ENCODE assay signal across 19 cellular contexts in the genomic region with DNA sequence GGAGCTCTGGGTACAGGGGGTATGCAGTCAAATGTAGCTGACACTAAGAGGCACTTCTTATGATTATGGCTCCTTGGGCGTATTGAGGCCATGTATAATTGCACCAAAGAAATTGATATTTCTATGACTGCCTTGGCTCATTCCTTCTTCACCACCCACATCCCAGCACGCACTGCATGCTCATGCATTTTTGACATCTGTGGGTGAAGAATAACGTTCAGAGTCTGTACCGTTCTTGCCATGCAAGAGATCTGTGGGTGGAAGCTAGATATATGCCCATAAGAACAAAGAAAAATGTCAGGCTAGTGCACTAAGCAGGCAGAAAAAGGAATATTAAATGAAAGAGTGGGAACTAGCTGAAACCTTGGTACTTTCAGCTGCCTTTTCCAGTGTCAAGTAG.
DNase-seq lines count a peak whose midpoint lies in the region; TF ChIP-seq lines count a peak whose summit lies in the region.
"Had no signal": no experiment of that assay in that cellular context is flagged by ENCODE, and none has a peak within 500 bp of the region (broad histone marks: within the 10 kb centered on the region; RNA-seq: fewer than 3 reads in every experiment).

No MANE protein-coding gene starts in this region.

- no peak overlapping the region for H3K4me3 Mint-ChIP-seq in activated naive CD8-positive, alpha-beta T cell treated with anti-CD3 and anti-CD28 coated beads for 36 hours
- H3K4me3 Mint-ChIP-seq: B cell; CD4-positive, CD25-positive, alpha-beta regulatory T cell; CD8-positive, alpha-beta T cell; GM23338; H9 had no signal

- intact Hi-C loops in dorsolateral prefrontal cortex (cut with DNase I) = loop anchor here in 1 of 2 donors (10.0 kb wide), 1 partner anchor 400 kb away; no protein-coding TSS in a partner anchor
- intact Hi-C loops in posterior cingulate gyrus (cut with DNase I) = no loop called here
- intact Hi-C loops in esophagus squamous epithelium (cut with DNase I) = no loop called here

- H3K36me3 Mint-ChIP-seq in activated naive CD8-positive, alpha-beta T cell treated with anti-CD3 and anti-CD28 coated beads for 36 hours = no peaks in the 10 kb centered on the region
- H3K36me3 Mint-ChIP-seq: CD4-positive, CD25-positive, alpha-beta regulatory T cell; CD8-positive, alpha-beta T cell had no signal

- no peaks in the 10 kb centered on the region for H4K20me1 ChIP-seq in osteoblast (ENCODE audit: insufficient read depth, low read length)
- H4K20me1 ChIP-seq: BLaER1 had no signal

- H2AFZ ChIP-seq in osteoblast (ENCODE audit: low read length) = no peak overlapping the region
- H2AFZ ChIP-seq: GM23338 had no signal

- WGBS in esophagus squamous epithelium, 2 donors = 82 to 87% methylated on average over 4 of the region's 4 CpGs

- peak in 6 of 10 donors; percentile 8 to 62 (median 50) for DNase-seq in dorsolateral prefrontal cortex
- peak; percentile 39 for DNase-seq in middle frontal gyrus (ENCODE audit: extremely low spot score, low spot score)
- DNase-seq in posterior cingulate gyrus = peak in 8 of 10 donors; percentile 12 to 78 (median 32)
- DNase-seq in activated naive CD8-positive, alpha-beta T cell treated with anti-CD3 and anti-CD28 coated beads for 36 hours = no peak
- no peak for DNase-seq in osteoblast (ENCODE audit: insufficient read length, low spot score, missing footprints)
- no peak for DNase-seq in esophagus squamous epithelium (lab: John Stamatoyannopoulos, UW)
- DNase-seq in SW 1271 (lab: John Stamatoyannopoulos, UW) = no peak
- DNase-seq: CD4-positive, CD25-positive, alpha-beta regulatory T cell; CD8-positive, alpha-beta T cell; DMS 273 treated with DMSO at 0.1 percent for 48 hours; DMS79; EL; GDM1; H9 had no signal

- peak overlapping the region in 28 of 59 donors; percentile 1 to 81 (median 54) for H3K27ac ChIP-seq in dorsolateral prefrontal cortex
- H3K27ac ChIP-seq in osteoblast (ENCODE audit: low read depth, low read length) = no peak overlapping the region
- no peak overlapping the region for H3K27ac ChIP-seq in esophagus squamous epithelium
- H3K27ac ChIP-seq: BLaER1, C4-2B had no signal

- H3K9me3 Mint-ChIP-seq in activated naive CD8-positive, alpha-beta T cell treated with anti-CD3 and anti-CD28 coated beads for 36 hours = no peaks in the 10 kb centered on the region
- H3K9me3 Mint-ChIP-seq: CD4-positive, CD25-positive, alpha-beta regulatory T cell; CD8-positive, alpha-beta T cell; GM23338; H9 had no signal

- H3K9me3 ChIP-seq in osteoblast (ENCODE audit: low read depth, low read length) (no peaks in the 10 kb centered on the region), esophagus squamous epithelium (no peaks in the 10 kb centered on the region)
- H3K9me3 ChIP-seq: BLaER1 had no signal

- no peak for TF ChIP-seq CTCF in dorsolateral prefrontal cortex (IDR thresholded peaks at IDR 0.05 in 54 of 56, conservative IDR thresholded peaks at IDR 0.05 in 2 of 56; ENCODE audit: low read depth in 1 of 56, partially characterized antibody in 56 of 56)
- TF ChIP-seq CTCF in osteoblast (IDR thresholded peaks at IDR 0.05; ENCODE audit: extremely low read depth, low read depth, low read length) = no peak
- TF ChIP-seq CTCF in esophagus squamous epithelium (IDR thresholded peaks at IDR 0.05) = no peak

- H3K36me3 ChIP-seq in osteoblast (ENCODE audit: insufficient read depth, low read length) (no peaks in the 10 kb centered on the region), esophagus squamous epithelium (no peaks in the 10 kb centered on the region)
- H3K36me3 ChIP-seq: BLaER1 had no signal

- H3K79me2 ChIP-seq in osteoblast (ENCODE audit: insufficient read depth, low read length) = no peaks in the 10 kb centered on the region

- no peak overlapping the region for H3K4me2 ChIP-seq in osteoblast (ENCODE audit: insufficient read depth, low read length)
- H3K4me2 ChIP-seq: BLaER1, GM23338 had no signal

- H3K4me1 ChIP-seq in osteoblast (ENCODE audit: insufficient read depth, low read length) (no peaks in the 10 kb centered on the region), esophagus squamous epithelium (peaks cover 0 to 14% (median 0%) of the 10 kb centered on the region in 3 donors)

- H3K27ac Mint-ChIP-seq in activated naive CD8-positive, alpha-beta T cell treated with anti-CD3 and anti-CD28 coated beads for 36 hours = no peak overlapping the region
- H3K27ac Mint-ChIP-seq: B cell; CD4-positive, CD25-positive, alpha-beta regulatory T cell; CD8-positive, alpha-beta T cell; GM23338; H9 had no signal

- TF ChIP-seq POLR2A in esophagus squamous epithelium (IDR thresholded peaks at IDR 0.05) = no peak

- H3K4me3 ChIP-seq in dorsolateral prefrontal cortex (no peak overlapping the region), osteoblast (ENCODE audit: insufficient read depth, low read length) (no peak overlapping the region), esophagus squamous epithelium (no peak overlapping the region)
- H3K4me3 ChIP-seq: BLaER1, GM12878, GM23338 had no signal

- no peaks in the 10 kb centered on the region for H3K27me3 ChIP-seq in dorsolateral prefrontal cortex
- H3K27me3 ChIP-seq in osteoblast (ENCODE audit: insufficient read depth, low read length) = no peaks in the 10 kb centered on the region
- H3K27me3 ChIP-seq in esophagus squamous epithelium = no peaks in the 10 kb centered on the region
- H3K27me3 ChIP-seq: BLaER1 had no signal

- H3K4me1 Mint-ChIP-seq in activated naive CD8-positive, alpha-beta T cell treated with anti-CD3 and anti-CD28 coated beads for 36 hours = no peaks in the 10 kb centered on the region
- H3K4me1 Mint-ChIP-seq: B cell had no signal

- H3K27me3 Mint-ChIP-seq in activated naive CD8-positive, alpha-beta T cell treated with anti-CD3 and anti-CD28 coated beads for 36 hours = no peaks in the 10 kb centered on the region
- H3K27me3 Mint-ChIP-seq: CD4-positive, CD25-positive, alpha-beta regulatory T cell had no signal

Comparison
In these comparisons a context has a peak if more than half of its experiments do, and no peak if none do; other contexts are left out.
1. DNase-seq: peak in dorsolateral prefrontal cortex (6 of 10), middle frontal gyrus (single experiment) and posterior cingulate gyrus (8 of 10); none in activated naive CD8-positive, alpha-beta T cell treated with anti-CD3 and anti-CD28 coated beads for 36 hours (single experiment), osteoblast (single experiment), esophagus squamous epithelium (single experiment) and SW 1271 (0 of 2).